ENCODE assay signal across 8 cellular contexts in the genomic region with DNA sequence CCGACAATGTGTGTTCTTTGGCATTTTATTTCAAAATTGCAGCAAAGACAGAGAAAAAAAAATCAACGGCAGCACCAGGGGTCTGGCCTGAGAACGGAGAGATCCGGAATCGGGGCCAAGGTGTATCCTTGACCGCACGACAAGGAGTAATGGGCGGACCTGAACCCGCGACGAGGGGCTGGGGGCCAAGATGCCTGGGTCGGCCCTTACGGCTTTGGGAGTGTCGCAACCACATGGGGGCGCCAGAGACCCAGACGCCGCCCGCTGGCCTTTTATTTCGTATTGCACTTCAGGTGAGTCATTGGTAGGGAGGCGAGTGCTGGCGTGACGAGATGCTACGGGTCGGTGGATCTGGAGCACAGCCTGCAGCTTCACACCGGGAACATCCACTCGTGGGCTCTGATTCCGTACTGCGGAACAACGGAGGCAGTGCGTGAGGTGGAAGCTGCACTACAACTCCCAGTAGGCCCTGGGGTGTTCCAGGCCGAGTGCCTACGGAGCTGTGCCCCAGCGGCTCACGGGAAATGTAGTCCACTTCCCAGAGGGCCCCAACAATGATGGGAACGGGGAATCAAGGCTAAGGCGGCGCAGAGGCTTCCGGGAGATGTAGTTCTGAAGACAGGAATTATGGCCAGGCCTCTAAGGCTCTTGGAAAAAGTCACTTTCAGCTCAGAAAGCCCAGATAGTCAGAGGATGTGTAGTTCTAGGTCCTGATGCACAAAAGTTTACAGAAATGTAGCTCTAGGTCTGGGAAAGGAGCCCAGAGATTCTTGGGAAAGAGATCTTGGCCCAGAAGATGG. TPM values are rescaled to one million over a fixed set of nuclear protein-coding genes. Genes with fewer than 3 reads are reported as not detected.
DNase-seq lines count a peak whose midpoint lies in the region; ATAC-seq and TF ChIP-seq lines count a peak whose summit lies in the region.

No MANE protein-coding gene starts in this region.

- H3K36me3 ChIP-seq in HUES6 (ENCODE audit: control insufficient read depth, insufficient read depth, low read length) (no peaks in the 10 kb centered on the region), OCI-LY7 (ENCODE audit: insufficient read depth, low read length) (no peaks in the 10 kb centered on the region)

- no TSS peak for BruUV-seq in OCI-LY7 (replicated peaks; lab: Mats Ljungman, UMichigan)

- H3K9ac ChIP-seq in HUES6 (ENCODE audit: low read length), result peak overlapping the region; percentile 63

- POLR2A ChIA-PET in OCI-LY7 (lab: Charles Lee), result interaction anchor here (0.5 to 1.5 kb wide), 3 partner anchors 41 to 236 kb away, joined by 3 to 6 read pairs (median 5); a partner anchor contains a TSS

- no peaks in the 10 kb centered on the region for H3K9me2 ChIP-seq in OCI-LY7 (ENCODE audit: insufficient read depth, low read length)

- H3K4me1 ChIP-seq in HUES6 (ENCODE audit: control insufficient read depth, insufficient read depth, low read length) (peaks cover 9% of the 10 kb centered on the region), OCI-LY7 (ENCODE audit: insufficient read depth, low read length, poor library complexity, severe bottlenecking) (peaks cover 5% of the 10 kb centered on the region), mononuclear cell (ENCODE audit: insufficient read depth, low read length) (peaks cover 4% of the 10 kb centered on the region)

- peak; percentile 76 for ATAC-seq in GM21390 (IDR thresholded peaks at IDR 0.05; ENCODE audit: unreplicated experiment)

- CTCF ChIA-PET in OCI-LY7 (lab: Charles Lee; ENCODE audit: unreplicated experiment), result interaction anchor here (0.6 to 1.1 kb wide), 3 partner anchors 16 to 174 kb away, joined by 3 to 5 read pairs (median 4); no protein-coding TSS in a partner anchor

- intact Hi-C loops in OCI-LY7 (cut with micrococcal nuclease; ENCODE audit: unreplicated experiment), result loop anchor here (1.0 to 2.0 kb wide), 2 partner anchors 40 to 176 kb away; no protein-coding TSS in a partner anchor

- peak overlapping the region; percentile 28; the same call in 1 of the 2 replicates for H2AFZ ChIP-seq in OCI-LY7 (ENCODE audit: low read length)

- no peaks in the 10 kb centered on the region for H3K79me2 ChIP-seq in OCI-LY7 (ENCODE audit: insufficient read depth, low read depth, low read length)

- H3K27me3 ChIP-seq in HUES6 (ENCODE audit: control insufficient read depth, insufficient read depth, low read length) (no peaks in the 10 kb centered on the region), mononuclear cell (ENCODE audit: insufficient read depth, low read length) (no peaks in the 10 kb centered on the region)

- H3K27ac ChIP-seq in HUES6 (ENCODE audit: low read depth, low read length), result no peak overlapping the region
- no peak overlapping the region for H3K27ac ChIP-seq in OCI-LY7 (ENCODE audit: low read depth, low read length, poor library complexity, severe bottlenecking)

- peak overlapping the region; percentile 84 for H3K4me3 ChIP-seq in HUES6 (ENCODE audit: low read depth, low read length)
- peak overlapping the region; percentile 68 for H3K4me3 ChIP-seq in OCI-LY7 (ENCODE audit: low read depth, low read length, poor library complexity, severe bottlenecking)
- peak overlapping the region; percentile 52 for H3K4me3 ChIP-seq in epithelial cell of esophagus (ENCODE audit: low read length)
- H3K4me3 ChIP-seq in mononuclear cell (ENCODE audit: low read length), result peak overlapping the region; percentile 36

- H3K9me3 ChIP-seq in HUES6 (ENCODE audit: control insufficient read depth, insufficient read depth, low read depth, low read length), result no peaks in the 10 kb centered on the region
- H3K9me3 ChIP-seq in OCI-LY7 (ENCODE audit: low read length), result no peaks in the 10 kb centered on the region
- no peaks in the 10 kb centered on the region for H3K9me3 ChIP-seq in mononuclear cell (ENCODE audit: low read depth, low read length)

- DNase-seq in COLO668 (lab: John Stamatoyannopoulos, UW; ENCODE audit: unreplicated experiment), result peak; percentile 87
- DNase-seq in OCI-LY7 (ENCODE audit: low spot score), result peak; percentile 93
- peak; percentile 76 for DNase-seq in activated T-cell treated with anti-CD3 and anti-CD28 coated beads for 24 hours (ENCODE audit: low read depth)
- DNase-seq in epithelial cell of esophagus (ENCODE audit: low read depth), result peak; percentile 92
- peak; percentile 62 to 70 for DNase-seq in stimulated activated CD8-positive, alpha-beta memory T cell treated with anti-CD3 and anti-CD28 coated beads, Interleukin-2, amount 100 ng/mL, for 1 hour (ENCODE audit: low read depth in 2 of 2)

- no peaks in the 10 kb centered on the region for H4K20me1 ChIP-seq in OCI-LY7 (ENCODE audit: insufficient read depth, low read length)

- peak overlapping the region; percentile 65 for H3K4me2 ChIP-seq in OCI-LY7 (ENCODE audit: low read length)

- TF ChIP-seq CTCF in OCI-LY7 (conservative IDR thresholded peaks at IDR 0.05; ENCODE audit: low read length) (peak; percentile 99), epithelial cell of esophagus (IDR thresholded peaks at IDR 0.05; ENCODE audit: insufficient read depth, low read depth, low read length, missing control alignments) (peak; percentile 86)

RNA-seq across cellular contexts. Expression of a gene that starts 15.6 kb away (rescaled TPM):
- total RNA-seq in OCI-LY7 (2014; rRNA removed; shearing (Covaris generic)), result 44.5 and 47.2 TPM in 2 replicates
- total RNA-seq in OCI-LY7 (2022) (35.9 and 53.0 TPM in 2 replicates), mononuclear cell (3.9 TPM)

RNA-seq across cellular contexts. Expression of a gene that starts 39.9 kb away (rescaled TPM):
- not detected in 2 replicates for total RNA-seq in OCI-LY7 (2014; rRNA removed; shearing (Covaris generic))
- total RNA-seq in OCI-LY7 (2022) (not detected in 2 replicates), mononuclear cell (not detected)

RNA-seq across cellular contexts. Expression of a gene that starts 41.0 kb away (rescaled TPM):
- 4.5 and 4.9 TPM in 2 replicates for total RNA-seq in OCI-LY7 (2014; rRNA removed; shearing (Covaris generic))
- total RNA-seq in OCI-LY7 (2022), result 1.8 and 3.2 TPM in 2 replicates
- total RNA-seq in mononuclear cell, result 0.42 TPM

RNA-seq across cellular contexts. Expression of a gene that starts 42.8 kb away (rescaled TPM):
- 0.03 and 0.08 TPM in 2 replicates for total RNA-seq in OCI-LY7 (2014; rRNA removed; shearing (Covaris generic))
- not detected in 2 replicates for total RNA-seq in OCI-LY7 (2022)
- total RNA-seq in mononuclear cell, result not detected

RNA-seq across cellular contexts. Expression of a gene that starts 48.5 kb away (rescaled TPM):
- not detected in 2 replicates for total RNA-seq in OCI-LY7 (2014; rRNA removed; shearing (Covaris generic))
- total RNA-seq in OCI-LY7 (2022), result not detected in 2 replicates
- total RNA-seq in mononuclear cell, result not detected
